In genomic region chr10:73714483-73714882, GRCh38 we compare ENCODE assay signal across 9 cellular contexts. TPM values are rescaled to one million over a fixed set of nuclear protein-coding genes. Genes with fewer than 3 reads are reported as not detected.
"Had no signal": no experiment of that assay in that cellular context is flagged by ENCODE, and none has a peak within 500 bp of the region (broad histone marks: within the 10 kb centered on the region; RNA-seq: fewer than 3 reads in every experiment).

No MANE protein-coding gene starts in this region.

RNA-seq across cellular contexts. Expression of gene SYNPO2L, which starts 58.7 kb away (rescaled TPM):
- total RNA-seq: activated CD4-positive, alpha-beta memory T cell treated with anti-CD3 and anti-CD28 coated beads, Interleukin-2, amount 10 ng/mL, durations not matched to agents 7 days and 5 days; activated CD4-positive, alpha-beta T cell treated with anti-CD3 and anti-CD28 coated beads, Interleukin-2, amount 10 ng/mL, durations not matched to agents 7 days and 5 days; activated naive CD4-positive, alpha-beta T cell treated with anti-CD3 and anti-CD28 coated beads, Interleukin-2, amount 50 U/mL, for 72 hours; activated naive CD8-positive, alpha-beta T cell treated with anti-CD3 and anti-CD28 coated beads, Interleukin-2, amount 10 ng/mL, durations not matched to agents 7 days and 5 days; activated T-cell treated with anti-CD3 and anti-CD28 coated beads, Interleukin-2, amount 50 U/mL, for 72 hours; ascending aorta; cerebellum; esophagus muscularis mucosa; glomerular endothelial cell had no signal
